In genomic region chr16:25038239-25038954, GRCh38 we compare ENCODE assay signal across 17 cellular contexts. TPM values are rescaled to one million over a fixed set of nuclear protein-coding genes. Genes with fewer than 3 reads are reported as not detected.
DNase-seq lines count a peak whose midpoint lies in the region; ATAC-seq, FAIRE-seq and TF ChIP-seq lines count a peak whose summit lies in the region.
"Had no signal": no experiment of that assay in that cellular context is flagged by ENCODE, and none has a peak within 500 bp of the region (broad histone marks: within the 10 kb centered on the region; RNA-seq: fewer than 3 reads in every experiment).

No MANE protein-coding gene starts in this region.

- H4K20me1 ChIP-seq in GM12878 (ENCODE audit: control insufficient read depth, insufficient read depth) = no peaks in the 10 kb centered on the region

- no peak overlapping the region for H3K4me3 ChIP-seq in GM12878
- H3K4me3 ChIP-seq: left ventricle myocardium inferior had no signal

- ATAC-seq in GM21447 (IDR thresholded peaks at IDR 0.05; ENCODE audit: unreplicated experiment) (peak; percentile 56), HG02973 (IDR thresholded peaks at IDR 0.05; ENCODE audit: unreplicated experiment) (peak; percentile 55), GM12878 (peak; percentile 78), GM19328 (IDR thresholded peaks at IDR 0.05; ENCODE audit: unreplicated experiment) (no peak)
- ATAC-seq: naive thymus-derived CD4-positive, alpha-beta T cell had no signal

- H3K4me1 ChIP-seq in GM12878 (ENCODE audit: control insufficient read depth, insufficient read depth, low read length) = peaks cover 50% of the 10 kb centered on the region
- H3K4me1 ChIP-seq: left ventricle myocardium inferior had no signal

- H3K27me3 ChIP-seq in GM12878 (replicated peaks in 1 of 2; ENCODE audit: control insufficient read depth in 2 of 2, insufficient read depth in 2 of 2, low read length in 1 of 2) = no peaks in the 10 kb centered on the region

- TF ChIP-seq CTCF in GM12878 (IDR thresholded peaks at IDR 0.05 in 2 of 3, conservative IDR thresholded peaks at IDR 0.05 in 1 of 3; ENCODE audit: control insufficient read depth in 2 of 3, extremely low read depth in 1 of 3, insufficient read depth in 1 of 3, low read depth in 3 of 3, low read length in 3 of 3) = no peak

- FAIRE-seq in GM18507 (lab: Jason Lieb, UNC) (peak; percentile 69), GM12878 (lab: Jason Lieb, UNC) (no peak)
- FAIRE-seq: bronchial epithelial cell had no signal

- no peaks in the 10 kb centered on the region for H3K9me3 ChIP-seq in GM12878 (replicated peaks; ENCODE audit: control insufficient read depth, insufficient read depth, low read length)
- H3K9me3 ChIP-seq: left ventricle myocardium inferior had no signal

- CTCF ChIA-PET in GM12878 (lab: Yijun Ruan, JAX) = interaction anchor here (0.9 kb wide), 1 partner anchor 22 kb away, joined by 3 read pairs; no protein-coding TSS in a partner anchor

- H3K36me3 ChIP-seq in GM12878 (ENCODE audit: control insufficient read depth in 2 of 2, insufficient read depth in 2 of 2, low read length in 1 of 2) = no peaks in the 10 kb centered on the region
- H3K36me3 ChIP-seq: left ventricle myocardium inferior had no signal

- H3K79me2 ChIP-seq in GM12878 (ENCODE audit: control insufficient read depth, insufficient read depth, low read length) = peaks cover 15% of the 10 kb centered on the region

- no peak for TF ChIP-seq RAD21 in GM12878 (IDR thresholded peaks at IDR 0.05; ENCODE audit: insufficient read depth, low read depth, low read length)

- peak overlapping the region; percentile 72 for H3K4me2 ChIP-seq in GM12878 (ENCODE audit: control insufficient read depth, insufficient read depth)

- SMC1A ChIA-PET in GM12878 (lab: Charles Lee; ENCODE audit: uncharacterized antibody, unreplicated experiment) = interaction anchor here (0.8 to 8.8 kb wide), 6 partner anchors 11 to 63 kb away, joined by 3 to 161 read pairs (median 8); partner anchors contain the start of gene ARHGAP17

- no peak for DNase-seq in GM18507 (ENCODE audit: extremely low spot score, insufficient read length, low read depth)
- DNase-seq in GM12878 (ENCODE audit: low read depth, low spot score) = no peak
- no peak for DNase-seq in activated naive CD4-positive, alpha-beta T cell treated with Interleukin-2 at 50 U/mL for 16 hours
- DNase-seq in NK-92 (lab: John Stamatoyannopoulos, UW; ENCODE audit: unreplicated experiment) = no peak
- no peak for DNase-seq in retina
- DNase-seq: activated CD4-positive, alpha-beta memory T cell treated with anti-CD3 and anti-CD28 coated beads, Interleukin-2, amount 10 ng/mL, durations not matched to agents 7 days and 5 days; DMS153; effector CD4-positive, alpha-beta T cell; left ventricle myocardium inferior; naive thymus-derived CD4-positive, alpha-beta T cell; NCI-H2171; SHP77 treated with DMSO at 0.1 percent for 48 hours; trophoblast cell had no signal

- H3K9ac ChIP-seq in GM12878 (ENCODE audit: control insufficient read depth, insufficient read depth, low read length) = peak overlapping the region; percentile 43; the same call in 1 of the 2 replicates

- intact Hi-C loops in GM12878 (cut with micrococcal nuclease; ENCODE audit: unreplicated experiment) = no loop called here

- no TSS peak for BruUV-seq in GM12878 (replicated peaks; lab: Mats Ljungman, UMichigan)

- WGBS in GM12878 (ENCODE audit: insufficient coverage, insufficient replicate concordance, low lambda C conversion rate, missing lambda C conversion rate) = 27% methylated on average over 7 of the region's 7 CpGs

- no peak for TF ChIP-seq POLR2A in GM12878 (IDR thresholded peaks at IDR 0.05; ENCODE audit: low read depth, low read length)

- peak overlapping the region; percentile 64 for H3K27ac ChIP-seq in GM12878 (ENCODE audit: control insufficient read depth, insufficient read depth)
- H3K27ac ChIP-seq: left ventricle myocardium inferior had no signal

- RAD21 ChIA-PET in GM12878 (lab: Charles Lee; ENCODE audit: unreplicated experiment) = interaction anchor here (1.1 to 5.8 kb wide), 5 partner anchors 11 to 189 kb away, joined by 3 to 76 read pairs (median 18); partner anchors contain the start of gene ARHGAP17

- no peak overlapping the region for H2AFZ ChIP-seq in GM12878 (ENCODE audit: control insufficient read depth, low read depth, low read length)

- in situ Hi-C loops in GM12878 (cut with MboI) = loop anchor here (25.0 kb wide), 1 partner anchor 1176 kb away; no protein-coding TSS in a partner anchor

- POLR2A ChIA-PET in GM12878 (lab: Charles Lee) = interaction anchor here (0.5 to 2.6 kb wide), 12 partner anchors 9 to 516 kb away, joined by 3 to 14 read pairs (median 6); partner anchors contain the start of gene ARHGAP17

- peak; percentile 74 to 85; a peak in 3 of 4 replicates for TF ChIP-seq EP300 in GM12878 (IDR thresholded peaks at IDR 0.05; ENCODE audit: borderline replicate concordance in 1 of 2, control insufficient read depth in 1 of 2, low read depth in 2 of 2, low read length in 2 of 2)

TF ChIP-seq in GM12878, 131 proteins besides CTCF, POLR2A, EP300 and RAD21 (continues in another document):
- peak; percentile 59; the same call in 1 of the 2 replicates for TF ChIP-seq TBL1XR1 (IDR thresholded peaks at IDR 0.05; ENCODE audit: low read depth, low read length)
- no peak for TF ChIP-seq KAT2A (conservative IDR thresholded peaks at IDR 0.05; ENCODE audit: control insufficient read depth, low read depth, low read length)
- TF ChIP-seq MYB (IDR thresholded peaks at IDR 0.05; ENCODE audit: borderline replicate concordance, low read depth, low read length) = 0 out of 2 replicates have a peak, but pooled peaks have one; percentile 43
- 0 out of 2 replicates have a peak, but pooled peaks have one; percentile 29 for TF ChIP-seq MEF2A (IDR thresholded peaks at IDR 0.05; ENCODE audit: insufficient read depth, low read depth, low read length)
- no peak for TF ChIP-seq ZSCAN29 (IDR thresholded peaks at IDR 0.05)
- peak; percentile 98 for TF ChIP-seq IKZF1 (conservative IDR thresholded peaks at IDR 0.05)
- TF ChIP-seq, protein P1, sequence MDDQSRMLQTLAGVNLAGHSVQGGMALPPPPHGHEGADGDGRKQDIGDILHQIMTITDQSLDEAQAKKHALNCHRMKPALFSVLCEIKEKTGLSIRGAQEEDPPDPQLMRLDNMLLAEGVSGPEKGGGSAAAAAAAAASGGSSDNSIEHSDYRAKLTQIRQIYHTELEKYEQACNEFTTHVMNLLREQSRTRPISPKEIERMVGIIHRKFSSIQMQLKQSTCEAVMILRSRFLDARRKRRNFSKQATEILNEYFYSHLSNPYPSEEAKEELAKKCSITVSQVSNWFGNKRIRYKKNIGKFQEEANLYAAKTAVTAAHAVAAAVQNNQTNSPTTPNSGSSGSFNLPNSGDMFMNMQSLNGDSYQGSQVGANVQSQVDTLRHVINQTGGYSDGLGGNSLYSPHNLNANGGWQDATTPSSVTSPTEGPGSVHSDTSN (IDR thresholded peaks at IDR 0.05; ENCODE audit: insufficient replicate concordance, low read depth, low read length) = peak; percentile 55
- peak; percentile 95 to 97 for TF ChIP-seq IKZF2 (IDR thresholded peaks at IDR 0.05)
- peak in 1 of 2 experiments; percentile 72; a peak in 2 of 4 replicates for TF ChIP-seq ETV6 (conservative IDR thresholded peaks at IDR 0.05 in 1 of 2, IDR thresholded peaks at IDR 0.05 in 1 of 2; ENCODE audit: borderline replicate concordance in 1 of 2, low read depth in 1 of 2)
- no peak for TF ChIP-seq ZBED1 (IDR thresholded peaks at IDR 0.05; ENCODE audit: borderline replicate concordance)
- peak; percentile 66 for TF ChIP-seq CREM (IDR thresholded peaks at IDR 0.05; ENCODE audit: low read depth)
- TF ChIP-seq, protein P2, sequence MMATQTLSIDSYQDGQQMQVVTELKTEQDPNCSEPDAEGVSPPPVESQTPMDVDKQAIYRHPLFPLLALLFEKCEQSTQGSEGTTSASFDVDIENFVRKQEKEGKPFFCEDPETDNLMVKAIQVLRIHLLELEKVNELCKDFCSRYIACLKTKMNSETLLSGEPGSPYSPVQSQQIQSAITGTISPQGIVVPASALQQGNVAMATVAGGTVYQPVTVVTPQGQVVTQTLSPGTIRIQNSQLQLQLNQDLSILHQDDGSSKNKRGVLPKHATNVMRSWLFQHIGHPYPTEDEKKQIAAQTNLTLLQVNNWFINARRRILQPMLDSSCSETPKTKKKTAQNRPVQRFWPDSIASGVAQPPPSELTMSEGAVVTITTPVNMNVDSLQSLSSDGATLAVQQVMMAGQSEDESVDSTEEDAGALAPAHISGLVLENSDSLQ (IDR thresholded peaks at IDR 0.05) = peak; percentile 66
- TF ChIP-seq, protein P3, sequence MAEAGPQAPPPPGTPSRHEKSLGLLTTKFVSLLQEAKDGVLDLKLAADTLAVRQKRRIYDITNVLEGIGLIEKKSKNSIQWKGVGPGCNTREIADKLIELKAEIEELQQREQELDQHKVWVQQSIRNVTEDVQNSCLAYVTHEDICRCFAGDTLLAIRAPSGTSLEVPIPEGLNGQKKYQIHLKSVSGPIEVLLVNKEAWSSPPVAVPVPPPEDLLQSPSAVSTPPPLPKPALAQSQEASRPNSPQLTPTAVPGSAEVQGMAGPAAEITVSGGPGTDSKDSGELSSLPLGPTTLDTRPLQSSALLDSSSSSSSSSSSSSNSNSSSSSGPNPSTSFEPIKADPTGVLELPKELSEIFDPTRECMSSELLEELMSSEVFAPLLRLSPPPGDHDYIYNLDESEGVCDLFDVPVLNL (IDR thresholded peaks at IDR 0.05; ENCODE audit: low read depth, low read length) = no peak
- TF ChIP-seq SUZ12 (IDR thresholded peaks at IDR 0.05; ENCODE audit: unreplicated experiment) = no peak
- TF ChIP-seq BCL11A (IDR thresholded peaks at IDR 0.05; ENCODE audit: low read depth, low read length) = peak; percentile 59; the same call in 1 of the 2 replicates
- TF ChIP-seq EED (IDR thresholded peaks at IDR 0.05; ENCODE audit: low read depth) = peak; percentile 84

RNA-seq across cellular contexts. Expression of gene ARHGAP17, which starts 23.2 kb away (rescaled TPM):
- 627 and 659 TPM in 2 replicates for total RNA-seq in GM12878 (2013; cell fraction: nucleolus; rRNA removed)
- total RNA-seq in GM12878 (2014; rRNA removed) = 47.7 and 55.1 TPM in 2 replicates
- 45.4 and 48.3 TPM in 2 replicates for total RNA-seq in GM12878 (2014; rRNA removed; fragmentation: Illumina TruSeq; extraction: Trizol)
- 181 and 199 TPM in 2 replicates for total RNA-seq in GM12878 (2021)
- polyA plus RNA-seq in GM12878 (2011; ENCODE audit: low read depth) = 127 TPM
- polyA plus RNA-seq in GM12878 (2011; rRNA removed) = 71.1 and 75.0 TPM in 2 replicates
- polyA plus RNA-seq in GM12878 (2011; cell fraction: cytosol; rRNA removed) = 82.6 and 128 TPM in 2 replicates
- 239 and 261 TPM in 2 replicates for polyA plus RNA-seq in GM12878 (2011; cell fraction: nucleus; rRNA removed)
- polyA plus RNA-seq in GM12878 (2012) = 118 and 141 TPM in 2 replicates
- polyA plus RNA-seq in GM12878 (2014; fragmentation: Illumina TruSeq; extraction: Trizol) = 150 and 173 TPM in 2 replicates
- 10 to 100 TPM; 31.4 to 49.9 TPM for polyA plus RNA-seq in GM12878 (2014; fragmentation: Nextera tagmentation; extraction: Ambion mirVana)
- 63.7 and 73.8 TPM in 2 replicates for polyA plus RNA-seq in GM12878 (2014; rRNA removed)
- 100 to 1,000 TPM; 118 to 123 TPM for polyA plus RNA-seq in GM12878 (2016; fragmentation: Nextera tagmentation; extraction: Ambion mirVana)
- polyA minus RNA-seq in GM12878 (2011; rRNA and poly(A)+ RNA removed) = 174 and 187 TPM in 2 replicates
- 84.1 and 85.0 TPM in 2 replicates for polyA minus RNA-seq in GM12878 (2011; cell fraction: cytosol; rRNA and poly(A)+ RNA removed)
- polyA minus RNA-seq in GM12878 (2011; cell fraction: nucleus; rRNA and poly(A)+ RNA removed) = 138 and 190 TPM in 2 replicates
